In the genomic region with DNA sequence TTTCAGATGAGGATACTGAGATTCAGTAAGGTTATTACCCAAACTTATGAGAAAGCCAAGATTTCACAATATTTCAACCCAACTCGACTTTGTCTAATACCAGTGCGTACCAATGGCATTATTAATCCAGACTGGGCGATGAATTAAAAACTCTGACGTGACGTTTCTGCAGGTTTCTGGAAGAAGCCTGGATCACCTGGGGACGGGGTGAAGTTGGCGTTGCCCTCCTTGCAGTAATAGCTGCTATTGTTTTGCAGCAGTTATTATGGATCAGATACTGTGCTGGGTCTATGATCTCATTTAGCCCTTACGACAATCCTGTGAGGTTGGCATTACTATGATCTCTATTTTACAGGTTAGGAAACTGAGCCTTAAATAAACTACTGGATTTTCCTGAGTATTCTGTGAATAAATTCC, we compare ENCODE assay signal across 8 cellular contexts. TPM values are rescaled to one million over a fixed set of nuclear protein-coding genes. Genes with fewer than 3 reads are reported as not detected.
DNase-seq lines count a peak whose midpoint lies in the region; ATAC-seq and TF ChIP-seq lines count a peak whose summit lies in the region.

No MANE protein-coding gene starts in this region.

- H3K4me3 ChIP-seq in CD4-positive, alpha-beta memory T cell (ENCODE audit: low read length in 2 of 2) = peak overlapping the region; percentile 91 to 93
- peak overlapping the region; percentile 92 for H3K4me3 ChIP-seq in OCI-LY7 (ENCODE audit: low read depth, low read length, poor library complexity, severe bottlenecking)
- H3K4me3 ChIP-seq in naive thymus-derived CD4-positive, alpha-beta T cell (ENCODE audit: low read length) = peak overlapping the region; percentile 71

- TF ChIP-seq CTCF in OCI-LY7 (conservative IDR thresholded peaks at IDR 0.05; ENCODE audit: low read length) = no peak
- TF ChIP-seq CTCF in endothelial cell (IDR thresholded peaks at IDR 0.05; ENCODE audit: unreplicated experiment) = no peak

- H3K27me3 Mint-ChIP-seq in CD4-positive, alpha-beta memory T cell = no peaks in the 10 kb centered on the region
- peaks cover 9% of the 10 kb centered on the region for H3K27me3 Mint-ChIP-seq in endothelial cell (ENCODE audit: unreplicated experiment)
- H3K27me3 Mint-ChIP-seq in naive thymus-derived CD4-positive, alpha-beta T cell = peaks cover 0 to 33% (median 0%) of the 10 kb centered on the region in 5 donors

- no peaks in the 10 kb centered on the region for H3K9me3 ChIP-seq in CD4-positive, alpha-beta memory T cell (ENCODE audit: control insufficient read depth in 1 of 2, low read length in 2 of 2)
- no peaks in the 10 kb centered on the region for H3K9me3 ChIP-seq in OCI-LY7 (ENCODE audit: low read length)
- no peaks in the 10 kb centered on the region for H3K9me3 ChIP-seq in naive thymus-derived CD4-positive, alpha-beta T cell (ENCODE audit: control insufficient read depth in 2 of 3, low read length in 3 of 3)

- peak; percentile 12 for ATAC-seq in GM21515 (IDR thresholded peaks at IDR 0.05; ENCODE audit: unreplicated experiment)
- peak; percentile 19 for ATAC-seq in naive thymus-derived CD4-positive, alpha-beta T cell

- H3K36me3 ChIP-seq in CD4-positive, alpha-beta memory T cell (ENCODE audit: insufficient read depth, low read length) = peaks cover under 1% of the 10 kb centered on the region
- H3K36me3 ChIP-seq in OCI-LY7 (ENCODE audit: insufficient read depth, low read length) = peaks cover 20% of the 10 kb centered on the region
- H3K36me3 ChIP-seq in naive thymus-derived CD4-positive, alpha-beta T cell (ENCODE audit: control insufficient read depth in 2 of 3, insufficient read depth in 3 of 3, low read length in 3 of 3) = peaks cover 0 to 15% (median 0%) of the 10 kb centered on the region in 3 experiments

- H3K4me1 Mint-ChIP-seq in CD4-positive, alpha-beta memory T cell = peaks cover 31 to 42% (median 37%) of the 10 kb centered on the region in 4 donors
- H3K4me1 Mint-ChIP-seq in endothelial cell (ENCODE audit: unreplicated experiment) = peaks cover 26% of the 10 kb centered on the region
- H3K4me1 Mint-ChIP-seq in naive thymus-derived CD4-positive, alpha-beta T cell = peaks cover 24 to 47% (median 44%) of the 10 kb centered on the region in 7 donors

- peak overlapping the region; percentile 89 for H3K27ac ChIP-seq in CD4-positive, alpha-beta memory T cell (ENCODE audit: low read depth, low read length)
- peak overlapping the region; percentile 86 for H3K27ac ChIP-seq in OCI-LY7 (ENCODE audit: low read depth, low read length, poor library complexity, severe bottlenecking)
- peak overlapping the region; percentile 85 for H3K27ac ChIP-seq in naive thymus-derived CD4-positive, alpha-beta T cell (ENCODE audit: low read depth, low read length)

- peaks cover 23% of the 10 kb centered on the region for H4K20me1 ChIP-seq in OCI-LY7 (ENCODE audit: insufficient read depth, low read length)

- CTCF ChIA-PET in CD4-positive, alpha-beta memory T cell (lab: Charles Lee; ENCODE audit: partially characterized antibody) = interaction anchor here (0.7 to 1.2 kb wide), 5 partner anchors 43 to 122 kb away, joined by 3 to 5 read pairs (median 3); a partner anchor contains a TSS
- CTCF ChIA-PET in OCI-LY7 (lab: Charles Lee; ENCODE audit: unreplicated experiment) = interaction anchor here (1.0 kb wide), 1 partner anchor 21 kb away, joined by 3 read pairs; no protein-coding TSS in a partner anchor
- CTCF ChIA-PET in naive thymus-derived CD4-positive, alpha-beta T cell (lab: Charles Lee) = interaction anchor here (0.7 to 0.9 kb wide), 2 partner anchors 9 to 750 kb away, joined by 3 to 4 read pairs; no protein-coding TSS in a partner anchor

- H3K27me3 ChIP-seq in CD4-positive, alpha-beta memory T cell (ENCODE audit: insufficient read depth, low read length) = no peaks in the 10 kb centered on the region
- no peaks in the 10 kb centered on the region for H3K27me3 ChIP-seq in naive thymus-derived CD4-positive, alpha-beta T cell (ENCODE audit: control insufficient read depth in 2 of 2, insufficient read depth in 2 of 2, low read length in 2 of 2)

- POLR2A ChIA-PET in CD4-positive, alpha-beta memory T cell (lab: Charles Lee; ENCODE audit: partially characterized antibody) = interaction anchor here (0.7 to 2.2 kb wide), 9 partner anchors 17 to 162 kb away, joined by 3 to 9 read pairs (median 5); a partner anchor contains a TSS
- POLR2A ChIA-PET in OCI-LY7 (lab: Charles Lee) = interaction anchor here (0.6 to 1.9 kb wide), 6 partner anchors 11 to 1651 kb away, joined by 3 to 7 read pairs (median 3); no protein-coding TSS in a partner anchor
- POLR2A ChIA-PET in naive thymus-derived CD4-positive, alpha-beta T cell (lab: Charles Lee) = interaction anchor here (1.2 kb wide), 1 partner anchor 74 kb away, joined by 5 read pairs; a partner anchor contains a TSS

- intact Hi-C loops in CD4-positive, alpha-beta memory T cell (cut with micrococcal nuclease) = loop anchor here (1.0 to 2.0 kb wide), 3 partner anchors 74 to 261 kb away; a partner anchor contains a TSS
- intact Hi-C loops in OCI-LY7 (cut with micrococcal nuclease; ENCODE audit: unreplicated experiment) = loop anchor here (5.0 kb wide), 1 partner anchor 120 kb away; a partner anchor contains a TSS
- intact Hi-C loops in naive thymus-derived CD4-positive, alpha-beta T cell (cut with micrococcal nuclease) = loop anchor here (1.0 to 5.0 kb wide), 8 partner anchors 74 to 910 kb away; a partner anchor contains a TSS

- BruUV-seq in OCI-LY7 (replicated peaks; lab: Mats Ljungman, UMichigan) = TSS peak; percentile 88

- peak overlapping the region; percentile 90 for H3K4me2 ChIP-seq in OCI-LY7 (ENCODE audit: low read length)

- peak overlapping the region; percentile 95 to 99 (median 98) for H3K27ac Mint-ChIP-seq in CD4-positive, alpha-beta memory T cell
- H3K27ac Mint-ChIP-seq in endothelial cell (ENCODE audit: unreplicated experiment) = peak overlapping the region; percentile 98
- H3K27ac Mint-ChIP-seq in naive thymus-derived CD4-positive, alpha-beta T cell = peak overlapping the region; percentile 91 to 99 (median 96)

- H2AFZ ChIP-seq in OCI-LY7 (ENCODE audit: low read length) = peak overlapping the region; percentile 96

- H3K36me3 Mint-ChIP-seq in CD4-positive, alpha-beta memory T cell = peaks cover 5 to 26% of the 10 kb centered on the region in 2 donors
- H3K36me3 Mint-ChIP-seq in endothelial cell (ENCODE audit: low read depth, unreplicated experiment) = no peaks in the 10 kb centered on the region
- peaks cover 0 to 25% (median 9%) of the 10 kb centered on the region in 5 donors for H3K36me3 Mint-ChIP-seq in naive thymus-derived CD4-positive, alpha-beta T cell

- H3K4me3 Mint-ChIP-seq in CD4-positive, alpha-beta memory T cell = peak overlapping the region; percentile 93 to 99 (median 97)
- H3K4me3 Mint-ChIP-seq in endothelial cell (ENCODE audit: unreplicated experiment) = peak overlapping the region; percentile 97
- H3K4me3 Mint-ChIP-seq in naive thymus-derived CD4-positive, alpha-beta T cell = peak overlapping the region; percentile 91 to 100 (median 96)

- peaks cover 30% of the 10 kb centered on the region for H3K4me1 ChIP-seq in CD4-positive, alpha-beta memory T cell (ENCODE audit: insufficient read depth, low read length)
- peaks cover 24% of the 10 kb centered on the region for H3K4me1 ChIP-seq in OCI-LY7 (ENCODE audit: insufficient read depth, low read length, poor library complexity, severe bottlenecking)
- peaks cover 17 to 29% of the 10 kb centered on the region in 2 donors for H3K4me1 ChIP-seq in naive thymus-derived CD4-positive, alpha-beta T cell (ENCODE audit: control insufficient read depth in 2 of 2, insufficient read depth in 2 of 2, low read length in 2 of 2)

- H3K9me2 ChIP-seq in OCI-LY7 (ENCODE audit: insufficient read depth, low read length) = no peaks in the 10 kb centered on the region

- no peak for DNase-seq in CD4-positive, alpha-beta memory T cell
- DNase-seq in OCI-LY7 (ENCODE audit: low spot score) (peak; percentile 13), endothelial cell (ENCODE audit: low spot score) (no peak), SW 1271 (lab: John Stamatoyannopoulos, UW) (no peak)
- peak in 1 of 9 donors; percentile 3 for DNase-seq in naive thymus-derived CD4-positive, alpha-beta T cell
- DNase-seq in activated CD4-positive, CD25-positive, alpha-beta regulatory T cell treated with anti-CD3 and anti-CD28 coated beads, Interleukin-2, amount 50 U/mL, for 72 hours = no peak
- DNase-seq in stimulated activated CD4-positive, alpha-beta T cell treated with anti-CD3 and anti-CD28 coated beads, Interleukin-15, amount 100 ng/mL, for 24 hours = no peak

- no peaks in the 10 kb centered on the region for H3K9me3 Mint-ChIP-seq in CD4-positive, alpha-beta memory T cell
- H3K9me3 Mint-ChIP-seq in endothelial cell (ENCODE audit: unreplicated experiment) = no peaks in the 10 kb centered on the region
- peaks cover 0 to 2% (median 0%) of the 10 kb centered on the region in 11 donors for H3K9me3 Mint-ChIP-seq in naive thymus-derived CD4-positive, alpha-beta T cell

- H3K79me2 ChIP-seq in OCI-LY7 (ENCODE audit: insufficient read depth, low read depth, low read length) = peaks cover 33% of the 10 kb centered on the region

RNA-seq across cellular contexts. Expression of a gene that starts 0.6 kb away (rescaled TPM):
- total RNA-seq in CD4-positive, alpha-beta memory T cell = 10 to 100 TPM; 20.9 to 22.4 TPM
- 10 to 100 TPM in 1 of 2 donors, 1 to 10 TPM in 1; 9.8 to 17.7 TPM for polyA plus RNA-seq in CD4-positive, alpha-beta memory T cell
- total RNA-seq in OCI-LY7 (2014; rRNA removed; shearing (Covaris generic)) = 21.5 and 22.5 TPM in 2 replicates
- total RNA-seq in OCI-LY7 (2022) = 23.4 and 24.0 TPM in 2 replicates
- 17.3 TPM for total RNA-seq in endothelial cell (ENCODE audit: unreplicated experiment)
- total RNA-seq in naive thymus-derived CD4-positive, alpha-beta T cell = 10 to 100 TPM; 17.4 to 25.4 (median 22.4) TPM
- 10 to 100 TPM; 14.5 to 20.8 TPM for polyA plus RNA-seq in naive thymus-derived CD4-positive, alpha-beta T cell

RNA-seq across cellular contexts. Expression of a gene that starts 44.5 kb away (rescaled TPM):
- not detected for total RNA-seq in CD4-positive, alpha-beta memory T cell
- polyA plus RNA-seq in CD4-positive, alpha-beta memory T cell = not detected
- total RNA-seq in OCI-LY7 (2014; rRNA removed; shearing (Covaris generic)) = not detected in 2 replicates
- total RNA-seq in OCI-LY7 (2022) = not detected in 2 replicates
- total RNA-seq in endothelial cell (ENCODE audit: unreplicated experiment) = not detected
- not detected for total RNA-seq in naive thymus-derived CD4-positive, alpha-beta T cell
- not detected for polyA plus RNA-seq in naive thymus-derived CD4-positive, alpha-beta T cell
